Comparison of ENCODE assay signal across 18 cellular contexts in the genomic region with DNA sequence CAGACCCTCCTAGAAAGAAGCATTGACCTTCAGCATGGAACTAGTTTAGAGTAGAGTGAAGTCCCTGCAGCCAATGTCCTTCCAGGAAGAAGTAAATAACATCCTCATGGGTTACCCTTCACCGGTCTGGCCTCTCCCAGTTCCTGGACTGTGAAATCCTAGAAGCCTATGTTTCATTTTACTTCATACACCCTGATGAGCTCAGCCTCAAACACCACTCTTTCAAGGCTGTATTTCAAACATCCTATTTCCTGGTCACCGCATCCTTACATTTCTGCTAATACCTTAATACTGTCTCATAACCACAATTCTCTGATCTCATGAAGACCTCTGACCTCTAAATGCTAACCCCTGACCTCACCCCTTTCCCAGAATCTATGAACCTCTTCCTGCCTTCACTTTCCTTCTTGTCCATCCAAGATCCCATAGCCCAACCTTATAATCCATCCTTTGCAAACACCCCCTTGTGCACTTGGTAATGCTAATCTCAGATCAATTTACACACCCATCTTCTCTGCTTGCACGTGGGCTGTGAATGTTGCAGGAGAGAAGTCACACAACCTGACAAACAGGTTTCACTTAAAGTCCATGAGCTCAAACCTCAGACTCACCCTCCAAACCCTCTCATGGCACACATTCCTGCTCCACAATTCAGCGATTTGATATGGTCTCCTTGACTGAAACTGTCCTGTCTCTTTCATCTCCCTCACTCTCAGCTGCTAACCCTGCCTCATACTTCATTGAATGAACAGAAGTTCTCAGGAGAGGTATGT. TPM values are rescaled to one million over a fixed set of nuclear protein-coding genes. Genes with fewer than 3 reads are reported as not detected.
DNase-seq lines count a peak whose midpoint lies in the region; ATAC-seq, FAIRE-seq and TF ChIP-seq lines count a peak whose summit lies in the region.
"Had no signal": no experiment of that assay in that cellular context is flagged by ENCODE, and none has a peak within 500 bp of the region (broad histone marks: within the 10 kb centered on the region; RNA-seq: fewer than 3 reads in every experiment).

No MANE protein-coding gene starts in this region.

- no peak overlapping the region for H3K4me3 ChIP-seq in left lung
- H3K4me3 ChIP-seq: testis had no signal

- H3K27me3 ChIP-seq in left lung: peaks cover 0 to 32% of the 10 kb centered on the region in 2 donors
- H3K27me3 ChIP-seq: testis had no signal

- DNase-seq in DMS53 (lab: John Stamatoyannopoulos, UW) (peak; percentile 91), HTR-8/SVneo (ENCODE audit: insufficient read length, low spot score) (no peak), amniotic epithelial cell (ENCODE audit: low read depth) (peak; percentile 27), left lung (no peak), mesenteric fat pad (ENCODE audit: low spot score) (no peak), MV-4-11 (lab: John Stamatoyannopoulos, UW) (no peak)
- DNase-seq: activated CD4-positive, alpha-beta T cell treated with anti-CD3 and anti-CD28 coated beads for 48 hours; activated T-cell treated with anti-CD3 and anti-CD28 coated beads, Interleukin-2, amount 50 U/mL, for 4 hours; DMS79; erythroblast; naive B cell; NCI-H1105; NCI-H524; testis had no signal

- peak; percentile 76 for FAIRE-seq in HTR-8/SVneo (lab: Jason Lieb, UNC)
- FAIRE-seq: colon had no signal

- H3K9me3 ChIP-seq in left lung: no peaks in the 10 kb centered on the region
- H3K9me3 ChIP-seq: testis had no signal

- no peak for TF ChIP-seq CTCF in left lung (IDR thresholded peaks at IDR 0.05)

- no peaks in the 10 kb centered on the region for H3K4me1 ChIP-seq in left lung
- H3K4me1 ChIP-seq: testis had no signal

- no peaks in the 10 kb centered on the region for H3K36me3 ChIP-seq in left lung

- no peak overlapping the region for H3K27ac ChIP-seq in left lung
- H3K27ac ChIP-seq: testis had no signal

- peak; percentile 52 for ATAC-seq in left lung
- no peak for ATAC-seq in GM18517 (IDR thresholded peaks at IDR 0.05; ENCODE audit: unreplicated experiment)
- no peak for ATAC-seq in GM21526 (IDR thresholded peaks at IDR 0.05; ENCODE audit: low FRiP score, unreplicated experiment)
- ATAC-seq: activated T-cell treated with anti-CD3 and anti-CD28 coated beads, Interleukin-2, amount 50 U/mL, for 4 hours; left lobe of liver had no signal

- intact Hi-C loops in left lung (cut with DNase I): no loop called here

RNA-seq across cellular contexts. Expression of gene SLC2A10, which starts 30.2 kb away (rescaled TPM):
- total RNA-seq in left lung (10 to 100 TPM; 12.9 to 26.1 TPM), mesenteric fat pad (13.1 TPM)
- total RNA-seq: activated T-cell treated with anti-CD3 and anti-CD28 coated beads, Interleukin-2, amount 50 U/mL, for 4 hours had no signal

RNA-seq across cellular contexts. Expression of gene TP53RK, which starts 50.4 kb away (rescaled TPM):
- total RNA-seq in left lung (10 to 100 TPM in 1 of 2 donors, 1 to 10 TPM in 1; 9.6 to 11.6 TPM), mesenteric fat pad (9.9 TPM)

Comparison
In these comparisons a context has a peak if more than half of its experiments do, and no peak if none do; other contexts are left out.
1. DNase-seq: peak in DMS53 (single experiment) and amniotic epithelial cell (single experiment); none in HTR-8/SVneo (single experiment), left lung (0 of 2), mesenteric fat pad (single experiment) and MV-4-11 (single experiment).